Comparison of ENCODE assay signal across 8 cellular contexts in genomic region chr16:89909777-89910716, GRCh38. TPM values are rescaled to one million over a fixed set of nuclear protein-coding genes. Genes with fewer than 3 reads are reported as not detected.
DNase-seq lines count a peak whose midpoint lies in the region; ATAC-seq and TF ChIP-seq lines count a peak whose summit lies in the region.

No MANE protein-coding gene starts in this region.

- H3K27ac ChIP-seq in DOHH2 (ENCODE audit: low read depth, low read length) (peak overlapping the region; percentile 97), heart right ventricle (peak overlapping the region in 5 of 10 donors; percentile 2 to 64 (median 42)), psoas muscle (no peak overlapping the region)

- peak; percentile 32 for DNase-seq in Jurkat, Clone E6-1 (ENCODE audit: low read depth, low spot score)
- DNase-seq in T follicular helper cell (ENCODE audit: low read depth) (peak; percentile 52), amniotic epithelial cell (ENCODE audit: low read depth) (peak; percentile 68), heart right ventricle (peak; percentile 80 to 85), psoas muscle (peak; percentile 83 to 89)

- H4K20me1 ChIP-seq in DOHH2 (ENCODE audit: control insufficient read depth, insufficient read depth, low read depth, low read length): no peaks in the 10 kb centered on the region

- H3K27me3 ChIP-seq in DOHH2 (ENCODE audit: control insufficient read depth, low read length) (no peaks in the 10 kb centered on the region), heart right ventricle (no peaks in the 10 kb centered on the region), psoas muscle (ENCODE audit: insufficient read depth in 3 of 3, low read length in 2 of 3) (no peaks in the 10 kb centered on the region)

- H3F3A ChIP-seq in DOHH2 (ENCODE audit: control insufficient read depth, insufficient read depth): peaks cover 13% of the 10 kb centered on the region

- peak overlapping the region; percentile 74 for H3K4me2 ChIP-seq in DOHH2 (ENCODE audit: low read length)

- H3K4me3 ChIP-seq in DOHH2 (ENCODE audit: low read length): peak overlapping the region; percentile 48; the same call in 1 of the 2 replicates
- H3K4me3 ChIP-seq in Jurkat, Clone E6-1 (ENCODE audit: low read length): no peak overlapping the region
- no peak overlapping the region for H3K4me3 ChIP-seq in heart right ventricle
- no peak overlapping the region for H3K4me3 ChIP-seq in psoas muscle

- TF ChIP-seq CTCF in DOHH2 (IDR thresholded peaks at IDR 0.05; ENCODE audit: low read depth, low read length, poor library complexity, severe bottlenecking): peak; percentile 97
- peak; percentile 85 to 98 (median 92) for TF ChIP-seq CTCF in heart right ventricle (IDR thresholded peaks at IDR 0.05)
- TF ChIP-seq CTCF in psoas muscle (IDR thresholded peaks at IDR 0.05): peak; percentile 73

- H3K4me1 ChIP-seq in DOHH2 (ENCODE audit: control insufficient read depth, low read length) (peaks cover 27% of the 10 kb centered on the region), heart right ventricle (peaks cover 0 to 14% (median 9%) of the 10 kb centered on the region in 9 donors), psoas muscle (peaks cover 4% of the 10 kb centered on the region)

- H3K36me3 ChIP-seq in DOHH2 (ENCODE audit: control insufficient read depth, low read length) (peaks cover 74% of the 10 kb centered on the region), heart right ventricle (peaks cover 0 to 71% (median 32%) of the 10 kb centered on the region in 9 donors), psoas muscle (ENCODE audit: insufficient read depth in 1 of 2, low read depth in 1 of 2) (peaks cover 0 to 58% of the 10 kb centered on the region in 2 donors)

- H3K9me2 ChIP-seq in DOHH2 (replicated peaks; ENCODE audit: control insufficient read depth, low read length): no peaks in the 10 kb centered on the region

- peak; percentile 75 to 90 (median 85) for ATAC-seq in heart right ventricle
- ATAC-seq in psoas muscle: peak; percentile 68 to 76 (median 72)
- ATAC-seq in GM19455 (IDR thresholded peaks at IDR 0.05; ENCODE audit: unreplicated experiment): no peak
- no peak for ATAC-seq in HG03520 (IDR thresholded peaks at IDR 0.05; ENCODE audit: unreplicated experiment)

- H3K9me3 ChIP-seq in DOHH2 (ENCODE audit: control insufficient read depth, insufficient read depth, low read length) (peaks cover 7% of the 10 kb centered on the region; the same call in 1 of the 2 replicates), heart right ventricle (no peaks in the 10 kb centered on the region), psoas muscle (no peaks in the 10 kb centered on the region)

- 55 to 56% methylated on average over 47 of the region's 47 CpGs for WGBS in heart right ventricle, 2 donors
- 58 to 65% (median 63%) methylated on average over 46 to 47 of the region's 47 CpGs for WGBS in psoas muscle, 3 donors

- peaks cover 6% of the 10 kb centered on the region; the same call in 1 of the 2 replicates for H3K79me2 ChIP-seq in DOHH2 (ENCODE audit: control insufficient read depth, low read length)

- intact Hi-C loops in heart right ventricle (cut with DNase I) (loop anchor here in 1 of 10 donors (5.0 kb wide), 1 partner anchor 167 kb away; the partner anchor contains the start of gene PRDM7), psoas muscle (cut with DNase I) (no loop called here)

RNA-seq across cellular contexts. Expression of gene MC1R, which starts 8.6 kb away (rescaled TPM):
- 4.5 TPM for polyA plus RNA-seq in Jurkat, Clone E6-1 (2012; ENCODE audit: insufficient read depth, insufficient read length)
- total RNA-seq in heart right ventricle (1 to 10 TPM in 6 of 10 donors, under 1 TPM in 4; 0.64 to 2.0 (median 1.3) TPM), psoas muscle (1 to 10 TPM in 1 of 4 donors, under 1 TPM in 3; 0.67 to 1.1 (median 0.88) TPM)
- polyA plus RNA-seq in heart right ventricle (1 to 10 TPM; 1.6 to 4.5 TPM), psoas muscle (1 to 10 TPM in 1 of 3 donors, under 1 TPM in 2; 0.18 to 1.8 (median 0.18) TPM)

RNA-seq across cellular contexts. Expression of gene TUBB3, which starts 13.1 kb away (rescaled TPM):
- 21.3 TPM for polyA plus RNA-seq in Jurkat, Clone E6-1 (2012; ENCODE audit: insufficient read depth, insufficient read length)
- total RNA-seq in heart right ventricle: 1 to 10 TPM in 5 of 10 donors, under 1 TPM in 5; 0.53 to 7.6 (median 0.96) TPM
- 10 to 100 TPM in 1 of 2 donors, under 1 TPM in 1; 0.59 to 10.6 TPM for polyA plus RNA-seq in heart right ventricle
- total RNA-seq in psoas muscle: 1 to 10 TPM in 1 of 4 donors, under 1 TPM in 1, not detected in 2; 0.30 to 1.3 TPM
- polyA plus RNA-seq in psoas muscle: 1 to 10 TPM in 1 of 3 donors, under 1 TPM in 2; 0.17 to 2.4 (median 0.47) TPM

RNA-seq across cellular contexts. Expression of gene TCF25, which starts 36.7 kb away (rescaled TPM):
- polyA plus RNA-seq in Jurkat, Clone E6-1 (2012; ENCODE audit: insufficient read depth, insufficient read length): 189 TPM
- 100 to 1,000 TPM in 3 of 10 donors, 10 to 100 TPM in 7; 77.5 to 112 (median 94.8) TPM for total RNA-seq in heart right ventricle
- 100 to 1,000 TPM in 1 of 2 donors, 10 to 100 TPM in 1; 88.3 to 101 TPM for polyA plus RNA-seq in heart right ventricle
- 10 to 100 TPM; 57.6 to 93.6 (median 89.8) TPM for total RNA-seq in psoas muscle
- polyA plus RNA-seq in psoas muscle: 10 to 100 TPM; 46.1 to 54.8 (median 50.7) TPM

RNA-seq across cellular contexts. Expression of gene DEF8, which starts 38.5 kb away (rescaled TPM):
- polyA plus RNA-seq in Jurkat, Clone E6-1 (2012; ENCODE audit: insufficient read depth, insufficient read length): 47.1 TPM
- total RNA-seq in heart right ventricle (10 to 100 TPM; 29.3 to 47.6 (median 34.9) TPM), psoas muscle (10 to 100 TPM; 16.2 to 28.5 (median 25.2) TPM)
- polyA plus RNA-seq in heart right ventricle (10 to 100 TPM; 62.6 to 64.8 TPM), psoas muscle (10 to 100 TPM; 22.2 to 38.3 (median 25.5) TPM)

Comparison
In these comparisons a context has a peak if more than half of its experiments do, and no peak if none do; other contexts are left out.
1. DNase-seq: peak in every context shown above with its lines; median percentile 86 in psoas muscle; 82 in heart right ventricle; 68 in amniotic epithelial cell; 52 in T follicular helper cell; 32 in Jurkat, Clone E6-1.
2. ATAC-seq: peak in heart right ventricle (8 of 8) and psoas muscle (4 of 4); none in GM19455 (single experiment) and HG03520 (single experiment).
3. Peak in every context shown above with its lines, with median percentiles within 50 percentile points of each other: CTCF ChIP-seq.